16 cellular contexts compared by ENCODE assay signal in genomic region chr13:45365558-45365885, GRCh38. TPM values are rescaled to one million over a fixed set of nuclear protein-coding genes. Genes with fewer than 3 reads are reported as not detected.
DNase-seq lines count a peak whose midpoint lies in the region; ATAC-seq and TF ChIP-seq lines count a peak whose summit lies in the region.
"Had no signal": no experiment of that assay in that cellular context is flagged by ENCODE, and none has a peak within 500 bp of the region (broad histone marks: within the 10 kb centered on the region; RNA-seq: fewer than 3 reads in every experiment).

No MANE protein-coding gene starts in this region.

- intact Hi-C loops in CD4-positive, alpha-beta T cell (cut with DNase I, micrococcal nuclease), result loop anchor here in 1 of 2 experiments (10.0 kb wide), 1 partner anchor 99 kb away; the partner anchor contains the start of gene COG3

- H3K36me3 ChIP-seq in CD4-positive, CD25-positive, alpha-beta regulatory T cell (ENCODE audit: control insufficient read depth, insufficient read depth, low read length), result peaks cover 3% of the 10 kb centered on the region
- H3K36me3 ChIP-seq: HAP-1 had no signal

- CTCF ChIA-PET in CD4-positive, alpha-beta T cell (lab: Charles Lee), result no interaction called here
- CTCF ChIA-PET in T-cell (lab: Charles Lee), result interaction anchor here in 1 of 2 donors (1.0 kb wide), 1 partner anchor 9 kb away, joined by 4 read pairs; no protein-coding TSS in a partner anchor

- H3K9me3 ChIP-seq in CD4-positive, CD25-positive, alpha-beta regulatory T cell (ENCODE audit: control insufficient read depth in 2 of 2, low read length in 2 of 2), result no peaks in the 10 kb centered on the region
- no peaks in the 10 kb centered on the region for H3K9me3 ChIP-seq in CD4-positive, alpha-beta T cell (ENCODE audit: control insufficient read depth, low read length)
- H3K9me3 ChIP-seq: HAP-1 had no signal

- peak overlapping the region in 1 of 4 donors; percentile 13 for H3K4me3 Mint-ChIP-seq in CD4-positive, CD25-positive, alpha-beta regulatory T cell
- no peak overlapping the region for H3K4me3 Mint-ChIP-seq in CD4-positive, alpha-beta T cell
- no peak overlapping the region for H3K4me3 Mint-ChIP-seq in T-cell

- H3K4me1 Mint-ChIP-seq in CD4-positive, CD25-positive, alpha-beta regulatory T cell, result peaks cover 32 to 66% (median 41%) of the 10 kb centered on the region in 4 donors
- H3K4me1 Mint-ChIP-seq in CD4-positive, alpha-beta T cell (ENCODE audit: low read depth), result peaks cover 52% of the 10 kb centered on the region
- H3K4me1 Mint-ChIP-seq in T-cell, result peaks cover 53 to 70% (median 70%) of the 10 kb centered on the region in 3 donors

- no peak for TF ChIP-seq CTCF in CD4-positive, alpha-beta T cell (IDR thresholded peaks at IDR 0.05)

- ATAC-seq in CD4-positive, CD25-positive, alpha-beta regulatory T cell (ENCODE audit: low read depth in 2 of 2), result no peak
- ATAC-seq in CD4-positive, alpha-beta T cell (ENCODE audit: poor library complexity), result no peak
- ATAC-seq in T-cell (replicated peaks in 1 of 4) (no peak), esophagus mucosa (peak; percentile 60)
- ATAC-seq: GM12878 had no signal

- H3K9me3 Mint-ChIP-seq in CD4-positive, CD25-positive, alpha-beta regulatory T cell, result peaks cover 0 to 6% (median 2%) of the 10 kb centered on the region in 7 donors
- H3K9me3 Mint-ChIP-seq in CD4-positive, alpha-beta T cell, result no peaks in the 10 kb centered on the region
- H3K9me3 Mint-ChIP-seq in T-cell, result peaks cover 0 to 8% (median 0%) of the 10 kb centered on the region in 3 donors

- H3K4me1 ChIP-seq in CD4-positive, CD25-positive, alpha-beta regulatory T cell (ENCODE audit: control insufficient read depth, insufficient read depth, low read length, poor library complexity, severe bottlenecking), result peaks cover 11% of the 10 kb centered on the region
- H3K4me1 ChIP-seq: HAP-1 had no signal

- peak overlapping the region; percentile 6 for H3K27ac ChIP-seq in CD4-positive, CD25-positive, alpha-beta regulatory T cell (ENCODE audit: insufficient read depth, low read length, poor library complexity, severe bottlenecking)
- H3K27ac ChIP-seq in CD4-positive, alpha-beta T cell (ENCODE audit: low read depth, low read length), result no peak overlapping the region
- H3K27ac ChIP-seq: BLaER1 had no signal

- no peaks in the 10 kb centered on the region for H3K27me3 Mint-ChIP-seq in CD4-positive, CD25-positive, alpha-beta regulatory T cell
- H3K27me3 Mint-ChIP-seq in CD4-positive, alpha-beta T cell, result no peaks in the 10 kb centered on the region
- no peaks in the 10 kb centered on the region for H3K27me3 Mint-ChIP-seq in T-cell

- H3K27ac Mint-ChIP-seq in CD4-positive, CD25-positive, alpha-beta regulatory T cell, result peak overlapping the region; percentile 82 to 92 (median 88)
- peak overlapping the region; percentile 49 for H3K27ac Mint-ChIP-seq in CD4-positive, alpha-beta T cell
- H3K27ac Mint-ChIP-seq in T-cell, result peak overlapping the region; percentile 89 to 94

- no peak for DNase-seq in CD4-positive, CD25-positive, alpha-beta regulatory T cell
- DNase-seq in CD4-positive, alpha-beta T cell, result no peak
- DNase-seq in T-cell (no peak), nucleus accumbens (lab: John Stamatoyannopoulos, UW) (no peak), HCEC 1CT (no peak), NCI-H345 treated with DMSO at 0.1 percent for 48 hours (lab: John Stamatoyannopoulos, UW; ENCODE audit: unreplicated experiment) (no peak)
- DNase-seq: COR-L47, DMS79, NCI-H146, NCI-H2081 treated with DMSO at 0.1 percent for 48 hours, NCI-H2227 treated with DMSO at 0.1 percent for 48 hours, NCI-H526 treated with DMSO at 0.1 percent for 48 hours had no signal

- POLR2A ChIA-PET in CD4-positive, alpha-beta T cell (lab: Charles Lee), result interaction anchor here (1.5 to 7.4 kb wide), 2 partner anchors 25 to 31 kb away, joined by 3 to 81 read pairs; partner anchors contain the start of gene TPT1
- POLR2A ChIA-PET in T-cell (lab: Charles Lee), result no interaction called here

- H3K27me3 ChIP-seq in CD4-positive, CD25-positive, alpha-beta regulatory T cell (ENCODE audit: control insufficient read depth, insufficient read depth, low read length), result no peaks in the 10 kb centered on the region
- no peaks in the 10 kb centered on the region for H3K27me3 ChIP-seq in CD4-positive, alpha-beta T cell (ENCODE audit: control insufficient read depth, insufficient read depth, low read length)
- H3K27me3 ChIP-seq: BLaER1 had no signal

- H3K36me3 Mint-ChIP-seq in CD4-positive, CD25-positive, alpha-beta regulatory T cell, result peaks cover 39% of the 10 kb centered on the region
- H3K36me3 Mint-ChIP-seq in CD4-positive, alpha-beta T cell (ENCODE audit: low read depth), result peaks cover 17% of the 10 kb centered on the region
- peaks cover 36% of the 10 kb centered on the region for H3K36me3 Mint-ChIP-seq in T-cell

- H3K4me3 ChIP-seq in CD4-positive, CD25-positive, alpha-beta regulatory T cell (ENCODE audit: low read depth, low read length), result no peak overlapping the region
- H3K4me3 ChIP-seq: BLaER1, GM12878, HAP-1 had no signal

RNA-seq across cellular contexts. Expression of gene TPT1, which starts 24.5 kb away (rescaled TPM):
- total RNA-seq in CD4-positive, CD25-positive, alpha-beta regulatory T cell, result 5,591 TPM
- 1,000 to 10,000 TPM; 2,708 to 4,074 (median 3,846) TPM for polyA plus RNA-seq in CD4-positive, CD25-positive, alpha-beta regulatory T cell
- total RNA-seq in CD4-positive, alpha-beta T cell, result 1,000 to 10,000 TPM; 8,742 to 8,834 TPM
- total RNA-seq in T-cell (1,000 to 10,000 TPM; 6,680 to 8,997 (median 7,956) TPM), esophagus mucosa (4,303 TPM)

RNA-seq across cellular contexts. Expression of gene SLC25A30, which starts 52.7 kb away (rescaled TPM):
- 22.9 TPM for total RNA-seq in CD4-positive, CD25-positive, alpha-beta regulatory T cell
- 1 to 10 TPM in 3 of 4 donors, under 1 TPM in 1; 0.41 to 2.8 (median 1.6) TPM for polyA plus RNA-seq in CD4-positive, CD25-positive, alpha-beta regulatory T cell
- total RNA-seq in CD4-positive, alpha-beta T cell, result 10 to 100 TPM; 23.2 to 28.6 TPM
- total RNA-seq in T-cell, result 10 to 100 TPM; 19.5 to 25.9 (median 24.2) TPM
- 7.3 TPM for total RNA-seq in esophagus mucosa
